ENCODE assay signal across 11 cellular contexts in genomic region chr15:90570643-90571042, GRCh38. TPM values are rescaled to one million over a fixed set of nuclear protein-coding genes. Genes with fewer than 3 reads are reported as not detected.
A peak's percentile ranks its signal among the peaks of the same experiment; 100 is the strongest.
DNase-seq lines count a peak whose midpoint lies in the region; ATAC-seq lines count a peak whose summit lies in the region.
"Had no signal": no experiment of that assay in that cellular context is flagged by ENCODE, and none has a peak within 500 bp of the region (broad histone marks: within the 10 kb centered on the region; RNA-seq: fewer than 3 reads in every experiment).

No MANE protein-coding gene starts in this region.

- H3K27ac Mint-ChIP-seq in activated CD8-positive, alpha-beta memory T cell treated with anti-CD3 and anti-CD28 coated beads, Interleukin-2, amount 10 ng/mL, durations not matched to agents 7 days and 5 days = peak overlapping the region; percentile 83
- peak overlapping the region; percentile 61 for H3K27ac Mint-ChIP-seq in activated CD4-positive, alpha-beta memory T cell treated with anti-CD3 and anti-CD28 coated beads, Interleukin-2, amount 10 ng/mL, durations not matched to agents 7 days and 5 days
- peak overlapping the region; percentile 71 to 90 (median 88) for H3K27ac Mint-ChIP-seq in immature natural killer cell

- H3K4me1 Mint-ChIP-seq in activated CD8-positive, alpha-beta memory T cell treated with anti-CD3 and anti-CD28 coated beads, Interleukin-2, amount 10 ng/mL, durations not matched to agents 7 days and 5 days = peaks cover 80% of the 10 kb centered on the region
- peaks cover 84% of the 10 kb centered on the region for H3K4me1 Mint-ChIP-seq in activated CD4-positive, alpha-beta memory T cell treated with anti-CD3 and anti-CD28 coated beads, Interleukin-2, amount 10 ng/mL, durations not matched to agents 7 days and 5 days
- peaks cover 89 to 93% of the 10 kb centered on the region in 2 donors for H3K4me1 Mint-ChIP-seq in immature natural killer cell

- ATAC-seq in activated CD8-positive, alpha-beta memory T cell treated with anti-CD3 and anti-CD28 coated beads, Interleukin-2, amount 10 ng/mL, durations not matched to agents 7 days and 5 days = no peak
- ATAC-seq in GM18907 (IDR thresholded peaks at IDR 0.05; ENCODE audit: unreplicated experiment) = no peak
- no peak for ATAC-seq in GM18870 (IDR thresholded peaks at IDR 0.05; ENCODE audit: unreplicated experiment)

- peaks cover 41% of the 10 kb centered on the region for H3K36me3 Mint-ChIP-seq in activated CD8-positive, alpha-beta memory T cell treated with anti-CD3 and anti-CD28 coated beads, Interleukin-2, amount 10 ng/mL, durations not matched to agents 7 days and 5 days
- H3K36me3 Mint-ChIP-seq in activated CD4-positive, alpha-beta memory T cell treated with anti-CD3 and anti-CD28 coated beads, Interleukin-2, amount 10 ng/mL, durations not matched to agents 7 days and 5 days (ENCODE audit: low read depth) = peaks cover 48% of the 10 kb centered on the region
- peaks cover 0 to 3% (median 0%) of the 10 kb centered on the region in 3 donors for H3K36me3 Mint-ChIP-seq in immature natural killer cell

- no peaks in the 10 kb centered on the region for H3K27me3 Mint-ChIP-seq in activated CD8-positive, alpha-beta memory T cell treated with anti-CD3 and anti-CD28 coated beads, Interleukin-2, amount 10 ng/mL, durations not matched to agents 7 days and 5 days
- H3K27me3 Mint-ChIP-seq in activated CD4-positive, alpha-beta memory T cell treated with anti-CD3 and anti-CD28 coated beads, Interleukin-2, amount 10 ng/mL, durations not matched to agents 7 days and 5 days = no peaks in the 10 kb centered on the region
- peaks cover 0 to 4% (median 3%) of the 10 kb centered on the region in 3 donors for H3K27me3 Mint-ChIP-seq in immature natural killer cell (ENCODE audit: low read depth in 3 of 3)

- H3K4me3 Mint-ChIP-seq in activated CD8-positive, alpha-beta memory T cell treated with anti-CD3 and anti-CD28 coated beads, Interleukin-2, amount 10 ng/mL, durations not matched to agents 7 days and 5 days = peak overlapping the region; percentile 28
- H3K4me3 Mint-ChIP-seq in activated CD4-positive, alpha-beta memory T cell treated with anti-CD3 and anti-CD28 coated beads, Interleukin-2, amount 10 ng/mL, durations not matched to agents 7 days and 5 days = no peak overlapping the region
- H3K4me3 Mint-ChIP-seq in immature natural killer cell = peak overlapping the region; percentile 54 to 77 (median 65)

- no peaks in the 10 kb centered on the region for H3K9me3 Mint-ChIP-seq in activated CD8-positive, alpha-beta memory T cell treated with anti-CD3 and anti-CD28 coated beads, Interleukin-2, amount 10 ng/mL, durations not matched to agents 7 days and 5 days (ENCODE audit: low read depth)
- peaks cover 2% of the 10 kb centered on the region for H3K9me3 Mint-ChIP-seq in activated CD4-positive, alpha-beta memory T cell treated with anti-CD3 and anti-CD28 coated beads, Interleukin-2, amount 10 ng/mL, durations not matched to agents 7 days and 5 days
- peaks cover 0 to 2% (median 0%) of the 10 kb centered on the region in 6 donors for H3K9me3 Mint-ChIP-seq in immature natural killer cell

- POLR2A ChIA-PET in activated CD4-positive, alpha-beta memory T cell treated with anti-CD3 and anti-CD28 coated beads, Interleukin-2, amount 10 ng/mL, durations not matched to agents 7 days and 5 days (lab: Charles Lee) = interaction anchor here (1.0 to 6.2 kb wide), 3 partner anchors 9 to 31 kb away, joined by 3 to 27 read pairs (median 7); no protein-coding TSS in a partner anchor

- H3K27ac ChIP-seq in substantia nigra (ENCODE audit: low read depth, low read length, poor library complexity, severe bottlenecking) = peak overlapping the region; percentile 84
- H3K27ac ChIP-seq: pancreas had no signal

- no peak for DNase-seq in activated CD8-positive, alpha-beta memory T cell treated with anti-CD3 and anti-CD28 coated beads, Interleukin-2, amount 10 ng/mL, durations not matched to agents 7 days and 5 days
- no peak for DNase-seq in activated CD8-positive, alpha-beta memory T cell treated with anti-CD3 and anti-CD28 coated beads, Interleukin-2, amount 50 U/mL, for 4 hours
- DNase-seq in activated CD4-positive, alpha-beta memory T cell treated with anti-CD3 and anti-CD28 coated beads, Interleukin-2, amount 10 ng/mL, durations not matched to agents 7 days and 5 days = no peak
- DNase-seq in immature natural killer cell (no peak), substantia nigra (lab: John Stamatoyannopoulos, UW) (no peak)
- no peak for DNase-seq in stimulated activated CD8-positive, alpha-beta memory T cell treated with anti-CD3 and anti-CD28 coated beads, Interleukin-4, amount 100 ng/mL, for 48 hours
- DNase-seq: NCI-H2171; stimulated activated CD4-positive, alpha-beta T cell treated with anti-CD3 and anti-CD28 coated beads, Interleukin-4, amount 100 ng/mL, for 24 hours had no signal

- CTCF ChIA-PET in activated CD8-positive, alpha-beta memory T cell treated with anti-CD3 and anti-CD28 coated beads, Interleukin-2, amount 10 ng/mL, durations not matched to agents 7 days and 5 days (lab: Charles Lee) = interaction anchor here (1.4 to 1.6 kb wide), 3 partner anchors 40 to 270 kb away, joined by 3 to 5 read pairs (median 4); no protein-coding TSS in a partner anchor
- CTCF ChIA-PET in activated CD4-positive, alpha-beta memory T cell treated with anti-CD3 and anti-CD28 coated beads, Interleukin-2, amount 10 ng/mL, durations not matched to agents 7 days and 5 days (lab: Charles Lee) = no interaction called here

RNA-seq across cellular contexts. Expression of gene CRTC3, which starts 40.9 kb away (rescaled TPM):
- 10 to 100 TPM; 62.3 to 79.1 TPM for total RNA-seq in activated CD8-positive, alpha-beta memory T cell treated with anti-CD3 and anti-CD28 coated beads, Interleukin-2, amount 10 ng/mL, durations not matched to agents 7 days and 5 days
- 10 to 100 TPM; 86.0 to 89.3 TPM for total RNA-seq in activated CD4-positive, alpha-beta memory T cell treated with anti-CD3 and anti-CD28 coated beads, Interleukin-2, amount 10 ng/mL, durations not matched to agents 7 days and 5 days
- polyA plus RNA-seq in immature natural killer cell = 10 to 100 TPM; 10.9 to 35.3 (median 11.0) TPM
